Comparison of ENCODE assay signal across 27 cellular contexts in genomic region chr7:130593033-130593432, GRCh38.
DNase-seq lines count a peak whose midpoint lies in the region; ATAC-seq and TF ChIP-seq lines count a peak whose summit lies in the region.
"Had no signal": no experiment of that assay in that cellular context is flagged by ENCODE, and none has a peak within 500 bp of the region (broad histone marks: within the 10 kb centered on the region; RNA-seq: fewer than 3 reads in every experiment).

No MANE protein-coding gene starts in this region.

- H3K4me3 ChIP-seq in choroid plexus epithelial cell (ENCODE audit: low read depth, low read length) (no peak overlapping the region), osteoblast (ENCODE audit: insufficient read depth, low read length) (no peak overlapping the region), psoas muscle (no peak overlapping the region)
- H3K4me3 ChIP-seq: esophagus muscularis mucosa, left lung, SJCRH30, smooth muscle cell, stomach, tibial artery had no signal

- no peaks in the 10 kb centered on the region for H4K20me1 ChIP-seq in osteoblast (ENCODE audit: insufficient read depth, low read length)

- no peak overlapping the region for H2AFZ ChIP-seq in osteoblast (ENCODE audit: low read length)

- H3K36me3 ChIP-seq in osteoblast (ENCODE audit: insufficient read depth, low read length) (no peaks in the 10 kb centered on the region), psoas muscle (ENCODE audit: insufficient read depth in 1 of 2, low read depth in 1 of 2) (no peaks in the 10 kb centered on the region)
- H3K36me3 ChIP-seq: esophagus muscularis mucosa, left lung, neutrophil, stomach, tibial artery had no signal

- no peaks in the 10 kb centered on the region for H3K9me3 ChIP-seq in osteoblast (ENCODE audit: low read depth, low read length)
- no peaks in the 10 kb centered on the region for H3K9me3 ChIP-seq in psoas muscle
- H3K9me3 ChIP-seq: esophagus muscularis mucosa, stomach had no signal

- TF ChIP-seq CTCF in choroid plexus epithelial cell (conservative IDR thresholded peaks at IDR 0.05; ENCODE audit: low read depth, low read length) (no peak), osteoblast (IDR thresholded peaks at IDR 0.05; ENCODE audit: extremely low read depth, low read depth, low read length) (no peak), psoas muscle (IDR thresholded peaks at IDR 0.05) (no peak), GM13977 (IDR thresholded peaks at IDR 0.05; ENCODE audit: extremely low read depth, insufficient read depth, missing control alignments) (no peak)

- WGBS in psoas muscle, 3 donors, result 93 to 97% (median 95%) methylated on average over 1 of the region's 1 CpG

- in situ Hi-C loops in GM13977 (cut with MboI; ENCODE audit: low pct_unique_long_range_greater_than_20kb, low sequenced_read_pairs, unreplicated experiment), result no loop called here

- intact Hi-C loops in psoas muscle (cut with DNase I), result no loop called here

- ATAC-seq in psoas muscle, result no peak
- ATAC-seq: left lung, T-cell had no signal

- H3K4me1 ChIP-seq in osteoblast (ENCODE audit: insufficient read depth, low read length) (peaks cover 3% of the 10 kb centered on the region), psoas muscle (no peaks in the 10 kb centered on the region)
- H3K4me1 ChIP-seq: esophagus muscularis mucosa, left lung, stomach, tibial artery had no signal

- DNase-seq in NCI-H345 (lab: John Stamatoyannopoulos, UW) (peak; percentile 3), NCI-H345 treated with DMSO at 0.1 percent for 48 hours (lab: John Stamatoyannopoulos, UW; ENCODE audit: unreplicated experiment) (no peak), NCI-H1105 treated with DMSO at 0.1 percent for 48 hours (lab: John Stamatoyannopoulos, UW) (peak; percentile 53), choroid plexus epithelial cell (ENCODE audit: low read depth) (peak; percentile 2), osteoblast (ENCODE audit: insufficient read length, low spot score, missing footprints) (peak; percentile 13), psoas muscle (no peak), GM13977 (ENCODE audit: low spot score) (no peak)
- DNase-seq in activated CD8-positive, alpha-beta memory T cell treated with anti-CD3 and anti-CD28 coated beads, Interleukin-2, amount 50 U/mL, for 48 hours, result no peak
- DNase-seq: activated CD4-positive, alpha-beta memory T cell treated with anti-CD3 and anti-CD28 coated beads for 36 hours; activated CD8-positive, alpha-beta memory T cell treated with anti-CD3 and anti-CD28 coated beads, Interleukin-2, amount 50 U/mL, for 4 hours; CD4-positive, CD25-positive, alpha-beta regulatory T cell; endodermal cell; hypothalamus; immature natural killer cell; left lung; mesendoderm; NCI-H2081; NCI-H510A; stimulated activated CD4-positive, alpha-beta T cell treated with anti-CD3 and anti-CD28 coated beads, Interleukin-1b, Interleukin-23, amount 100 ng/mL, for 48 hours; stimulated activated CD8-positive, alpha-beta memory T cell treated with anti-CD3 and anti-CD28 coated beads, Interleukin-4, amount 100 ng/mL, for 48 hours; stomach; T-cell; tibial artery had no signal

- no peak overlapping the region for H3K4me2 ChIP-seq in osteoblast (ENCODE audit: insufficient read depth, low read length)
- H3K4me2 ChIP-seq: smooth muscle cell had no signal

- no peak overlapping the region for H3K27ac ChIP-seq in osteoblast (ENCODE audit: low read depth, low read length)
- H3K27ac ChIP-seq in psoas muscle, result no peak overlapping the region
- H3K27ac ChIP-seq: esophagus muscularis mucosa, left lung, neutrophil, SJCRH30, stomach, tibial artery had no signal

- H3K27me3 ChIP-seq in osteoblast (ENCODE audit: insufficient read depth, low read length) (no peaks in the 10 kb centered on the region), psoas muscle (ENCODE audit: insufficient read depth in 3 of 3, low read length in 2 of 3) (no peaks in the 10 kb centered on the region)
- H3K27me3 ChIP-seq: esophagus muscularis mucosa, left lung, neutrophil, SJCRH30, stomach, tibial artery had no signal

- no peaks in the 10 kb centered on the region for H3K79me2 ChIP-seq in osteoblast (ENCODE audit: insufficient read depth, low read length)

Comparison
In these comparisons a context has a peak if more than half of its experiments do, and no peak if none do; other contexts are left out.
1. DNase-seq: peak in NCI-H345 (single experiment), NCI-H1105 treated with DMSO at 0.1 percent for 48 hours (single experiment), choroid plexus epithelial cell (single experiment) and osteoblast (single experiment); none in NCI-H345 treated with DMSO at 0.1 percent for 48 hours (single experiment), psoas muscle (0 of 2), activated CD8-positive, alpha-beta memory T cell treated with anti-CD3 and anti-CD28 coated beads, Interleukin-2, amount 50 U/mL, for 48 hours (single experiment) and GM13977 (single experiment).